24 cellular contexts compared by ENCODE assay signal in genomic region chr15:38526158-38526557, GRCh38.
"Had no signal": no experiment of that assay in that cellular context is flagged by ENCODE, and none has a peak within 500 bp of the region (broad histone marks: within the 10 kb centered on the region; RNA-seq: fewer than 3 reads in every experiment).

No MANE protein-coding gene starts in this region.

- H3K9me3 Mint-ChIP-seq: activated B cell treated with CpG ODN at 0.5 μM for 24 hours; natural killer cell; T-helper 1 cell treated with Interleukin-12 subunit alpha and Interleukin-12 subunit beta and Interleukin-4 antibody, amounts not matched to agents 30 μg/mL and 1 μg/mL, for 36 hours had no signal

- ATAC-seq: activated T-cell treated with anti-CD3 and anti-CD28 coated beads, Interleukin-2, amount 50 U/mL, for 72 hours; esophagus mucosa; gastrocnemius medialis; left lung; natural killer cell had no signal

- H3K4me3 Mint-ChIP-seq: activated B cell treated with CpG ODN at 0.5 μM for 24 hours; activated T-cell treated with anti-CD3 and anti-CD28 coated beads, Interleukin-2, amount 50 U/mL, for 72 hours; natural killer cell; T-helper 1 cell treated with Interleukin-12 subunit alpha and Interleukin-12 subunit beta and Interleukin-4 antibody, amounts not matched to agents 30 μg/mL and 1 μg/mL, for 36 hours had no signal

- H3K27me3 Mint-ChIP-seq: activated B cell treated with CpG ODN at 0.5 μM for 24 hours had no signal

- DNase-seq: activated B cell treated with CpG ODN at 0.5 μM for 24 hours; activated CD4-positive, alpha-beta T cell treated with anti-CD3 and anti-CD28 coated beads for 4 hours; activated CD8-positive, alpha-beta memory T cell treated with anti-CD3 and anti-CD28 coated beads, Interleukin-2, amount 50 U/mL, for 48 hours; activated effector memory CD4-positive, alpha-beta T cell treated with Interleukin-2 at 50 U/mL for 16 hours; activated naive CD4-positive, alpha-beta T cell treated with anti-CD3 and anti-CD28 coated beads, Interleukin-2, amount 50 U/mL, for 16 hours; activated T-cell treated with anti-CD3 and anti-CD28 coated beads, Interleukin-2, amount 50 U/mL, for 72 hours; adrenal gland; central memory CD4-positive, alpha-beta T cell; effector memory CD4-positive, alpha-beta T cell; gastrocnemius medialis; kidney glomerular epithelial cell; left lung; natural killer cell; retina; sigmoid colon; stimulated activated CD4-positive, alpha-beta T cell treated with anti-CD3 and anti-CD28 coated beads, Interleukin-15, amount 100 ng/mL, for 24 hours; stimulated activated naive CD4-positive, alpha-beta T cell; T1000; testis; trophoblast cell; uterus had no signal

- H3K27ac Mint-ChIP-seq: activated B cell treated with CpG ODN at 0.5 μM for 24 hours; progenitor cell of endocrine pancreas; T-helper 1 cell treated with Interleukin-12 subunit alpha and Interleukin-12 subunit beta and Interleukin-4 antibody, amounts not matched to agents 30 μg/mL and 1 μg/mL, for 36 hours had no signal
